ENCODE assay signal across 8 cellular contexts in genomic region chr11:64810271-64810890, GRCh38. TPM values are rescaled to one million over a fixed set of nuclear protein-coding genes. Genes with fewer than 3 reads are reported as not detected.
DNase-seq lines count a peak whose midpoint lies in the region; ATAC-seq and TF ChIP-seq lines count a peak whose summit lies in the region.

TSS of gene MEN1 (minus strand) at chr11:64810551. CDS start at chr11:64810109, 442 bp downstream.

- H3K27me3 ChIP-seq in colonic mucosa (no peaks in the 10 kb centered on the region), layer of hippocampus (ENCODE audit: control insufficient read depth, insufficient read depth, low read length) (no peaks in the 10 kb centered on the region)

- no peak for TF ChIP-seq CTCF in AG09309 (IDR thresholded peaks at IDR 0.05; ENCODE audit: control insufficient read depth, insufficient read depth, low read depth, low read length, missing control alignments)
- no peak for TF ChIP-seq CTCF in colonic mucosa (IDR thresholded peaks at IDR 0.05)

- ATAC-seq in HG03442 (IDR thresholded peaks at IDR 0.05; ENCODE audit: unreplicated experiment) = peak; percentile 70

- H3K9me3 Mint-ChIP-seq in activated CD4-positive, alpha-beta T cell treated with anti-CD3 and anti-CD28 coated beads, Interleukin-2, amount 10 ng/mL, durations not matched to agents 24 days and 14 days = no peaks in the 10 kb centered on the region

- peaks cover 18% of the 10 kb centered on the region for H3K4me1 Mint-ChIP-seq in activated CD4-positive, alpha-beta T cell treated with anti-CD3 and anti-CD28 coated beads, Interleukin-2, amount 10 ng/mL, durations not matched to agents 24 days and 14 days

- peak within 1 kb of the TSS; percentile 98 for H3K4me3 Mint-ChIP-seq in activated CD4-positive, alpha-beta T cell treated with anti-CD3 and anti-CD28 coated beads, Interleukin-2, amount 10 ng/mL, durations not matched to agents 24 days and 14 days

- peaks cover 2% of the 10 kb centered on the region for H3K4me1 ChIP-seq in colonic mucosa

- no peaks in the 10 kb centered on the region for H3K36me3 ChIP-seq in colonic mucosa

- H3K27me3 Mint-ChIP-seq in activated CD4-positive, alpha-beta T cell treated with anti-CD3 and anti-CD28 coated beads, Interleukin-2, amount 10 ng/mL, durations not matched to agents 24 days and 14 days = no peaks in the 10 kb centered on the region

- intact Hi-C loops in activated CD4-positive, alpha-beta T cell treated with anti-CD3 and anti-CD28 coated beads, Interleukin-2, amount 10 ng/mL, durations not matched to agents 24 days and 14 days (cut with micrococcal nuclease) = loop anchor here (2.0 kb wide), 2 partner anchors 32 to 66 kb away; partner anchors contain the start of genes RASGRP2 and SF1
- intact Hi-C loops in colonic mucosa (cut with DNase I) = no loop called here

- peak within 1 kb of the TSS; percentile 72 to 77 for H3K9ac ChIP-seq in colonic mucosa (ENCODE audit: low read depth in 2 of 2, low read length in 2 of 2)

- H3K27ac ChIP-seq in colonic mucosa (peak within 1 kb of the TSS; percentile 61), layer of hippocampus (ENCODE audit: low read depth, low read length) (peak within 1 kb of the TSS; percentile 68)

- H3K4me3 ChIP-seq in AG09309 (ENCODE audit: control insufficient read depth, low read depth, low read length) (peak within 1 kb of the TSS; percentile 60), colonic mucosa (peak within 1 kb of the TSS; percentile 73)

- peak; percentile 59 for TF ChIP-seq POLR2A in GM19193 (IDR thresholded peaks at IDR 0.05; ENCODE audit: extremely low read depth, insufficient read depth, insufficient read length)

- H3K9me3 ChIP-seq in colonic mucosa = no peaks in the 10 kb centered on the region

- peaks cover 24% of the 10 kb centered on the region for H3K36me3 Mint-ChIP-seq in activated CD4-positive, alpha-beta T cell treated with anti-CD3 and anti-CD28 coated beads, Interleukin-2, amount 10 ng/mL, durations not matched to agents 24 days and 14 days (ENCODE audit: low read depth)

- peak within 1 kb of the TSS; percentile 95 for H3K27ac Mint-ChIP-seq in activated CD4-positive, alpha-beta T cell treated with anti-CD3 and anti-CD28 coated beads, Interleukin-2, amount 10 ng/mL, durations not matched to agents 24 days and 14 days

- peak; percentile 67 for DNase-seq in AG09309 (ENCODE audit: low read depth)
- peak; percentile 98 to 99 for DNase-seq in NCI-H526 (lab: John Stamatoyannopoulos, UW)
- peak; percentile 94 for DNase-seq in activated CD4-positive, alpha-beta T cell treated with anti-CD3 and anti-CD28 coated beads, Interleukin-2, amount 10 ng/mL, durations not matched to agents 24 days and 14 days
- DNase-seq in colonic mucosa = peak; percentile 97
- DNase-seq in stimulated activated CD4-positive, alpha-beta T cell treated with anti-CD3 and anti-CD28 coated beads, Interleukin-1b, Interleukin-23, amount 100 ng/mL, for 24 hours (ENCODE audit: low read depth in 4 of 4, low spot score in 1 of 4) = peak; percentile 55 to 78 (median 65)

RNA-seq across cellular contexts. Expression of gene MEN1, which starts in this region (rescaled TPM):
- total RNA-seq in activated CD4-positive, alpha-beta T cell treated with anti-CD3 and anti-CD28 coated beads, Interleukin-2, amount 10 ng/mL, durations not matched to agents 24 days and 14 days = 36.7 and 39.1 TPM in 2 replicates
- total RNA-seq in colonic mucosa = 10 to 100 TPM; 21.1 to 45.5 TPM

Comparison
In these comparisons a context has a peak if more than half of its experiments do, and no peak if none do; other contexts are left out.
1. Peak in every context shown above with its lines: DNase-seq, ATAC-seq, H3K4me3 ChIP-seq and H3K27ac ChIP-seq.